8 cellular contexts compared by ENCODE assay signal in the genomic region with DNA sequence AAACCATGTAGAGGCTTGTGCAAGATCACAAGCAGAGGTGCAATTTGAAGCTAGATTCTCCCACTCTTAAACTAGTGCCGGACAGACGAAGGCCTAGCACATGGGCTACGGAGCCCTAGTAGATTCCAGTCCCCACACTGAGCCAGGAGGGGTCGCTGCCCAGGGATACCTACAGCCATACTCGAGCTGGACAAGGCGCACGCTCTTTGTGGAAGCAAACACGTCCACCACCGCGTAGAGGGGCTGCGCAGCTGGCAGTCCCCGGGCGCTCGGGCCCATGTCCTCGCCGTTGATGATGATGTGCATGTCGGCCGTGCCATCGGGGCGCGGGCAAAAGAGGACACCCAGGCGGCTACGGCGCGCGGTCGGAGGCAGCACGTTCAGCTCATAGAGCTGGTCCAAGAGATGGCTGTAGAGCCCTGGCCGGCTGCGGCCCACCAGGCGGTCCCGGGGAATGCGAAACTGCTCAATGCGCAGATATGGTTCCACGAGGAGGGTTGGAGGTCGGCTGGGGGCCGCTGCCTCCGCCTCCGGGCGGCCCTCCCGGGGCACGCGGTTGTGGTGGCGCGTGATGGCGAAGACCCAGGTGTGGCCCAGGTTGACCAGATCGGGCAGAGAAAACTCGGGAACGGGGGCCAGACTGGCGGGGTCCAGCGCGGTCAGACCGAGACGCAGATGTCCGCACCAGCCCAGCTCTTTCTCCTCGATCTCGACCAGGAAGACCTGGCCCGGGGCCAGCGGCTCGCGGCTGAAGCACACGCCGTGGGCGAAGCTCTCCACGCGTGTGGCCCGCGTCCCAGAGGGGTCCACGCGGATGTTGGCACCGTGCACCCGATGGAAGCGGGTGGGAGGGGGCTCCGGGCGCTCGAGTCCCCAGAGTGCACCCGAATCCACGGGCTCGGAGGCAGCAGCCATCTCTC. TPM values are rescaled to one million over a fixed set of nuclear protein-coding genes. Genes with fewer than 3 reads are reported as not detected.
DNase-seq lines count a peak whose midpoint lies in the region; ATAC-seq, FAIRE-seq and TF ChIP-seq lines count a peak whose summit lies in the region.

No MANE protein-coding gene starts in this region.

- no peaks in the 10 kb centered on the region for H3K27me3 ChIP-seq in heart left ventricle
- H3K27me3 ChIP-seq in pancreas = no peaks in the 10 kb centered on the region
- H3K27me3 ChIP-seq in aorta (ENCODE audit: control insufficient read depth in 1 of 2, insufficient read depth in 2 of 2, low read length in 1 of 2) = no peaks in the 10 kb centered on the region

- intact Hi-C loops in heart left ventricle (cut with DNase I) = loop anchor here in 9 of 10 donors (1.0 to 10.0 kb wide), 10 partner anchors 42 to 82 kb away; a partner anchor contains a TSS
- intact Hi-C loops in pancreas (cut with DNase I) = no loop called here
- intact Hi-C loops in aorta (cut with DNase I) = loop anchor here (5.0 kb wide), 2 partner anchors 82 to 93 kb away; a partner anchor contains a TSS

- H3K4me3 ChIP-seq in heart left ventricle (peak overlapping the region; percentile 53 to 98 (median 80)), pancreas (peak overlapping the region; percentile 65 to 93 (median 80)), aorta (ENCODE audit: low read length in 2 of 2) (peak overlapping the region; percentile 42 to 55)

- TF ChIP-seq POLR2A in GM12891 (IDR thresholded peaks at IDR 0.05; ENCODE audit: low read depth, low read length) (no peak), heart left ventricle (IDR thresholded peaks at IDR 0.05) (no peak)

- FAIRE-seq in GM12891 (lab: Jason Lieb, UNC) (peak; percentile 40), pancreas (lab: Jason Lieb, UNC) (no peak)

- H3K9me3 ChIP-seq in heart left ventricle (no peaks in the 10 kb centered on the region), pancreas (no peaks in the 10 kb centered on the region), aorta (ENCODE audit: control insufficient read depth, low read length) (no peaks in the 10 kb centered on the region)

- WGBS in heart left ventricle, 4 donors = 0 to 1% (median 1%) methylated on average over 27 to 79 of the region's 79 CpGs
- WGBS in pancreas, 2 donors = 1 to 2% methylated on average over 77 to 79 of the region's 79 CpGs
- WGBS in aorta, 2 donors = 1% methylated on average over 76 to 79 of the region's 79 CpGs

- H3K36me3 ChIP-seq in heart left ventricle (peaks cover 0 to 62% (median 49%) of the 10 kb centered on the region in 9 donors), pancreas (no peaks in the 10 kb centered on the region), aorta (ENCODE audit: control insufficient read depth in 1 of 2, insufficient read depth in 2 of 2, low read length in 1 of 2) (no peaks in the 10 kb centered on the region)

- DNase-seq in GM12891 (ENCODE audit: insufficient read length, low spot score) (peak; percentile 39), RPMI7951 (ENCODE audit: low read depth) (peak; percentile 79), heart left ventricle (peak; percentile 85 to 92 (median 87)), pancreas (peak; percentile 73 to 90 (median 84)), aorta (peak; percentile 90 to 95)

- peak; percentile 24 for ATAC-seq in HG03432 (IDR thresholded peaks at IDR 0.05; ENCODE audit: unreplicated experiment)
- ATAC-seq in heart left ventricle = peak; percentile 62 to 83 (median 77)
- ATAC-seq in pancreas = peak; percentile 77 to 83 (median 80)
- peak; percentile 89 for ATAC-seq in aorta (ENCODE audit: low FRiP score)
- no peak for ATAC-seq in HG03571 (IDR thresholded peaks at IDR 0.05; ENCODE audit: unreplicated experiment)

- H3K4me1 ChIP-seq in heart left ventricle (peaks cover 3 to 37% (median 23%) of the 10 kb centered on the region in 12 donors), pancreas (peaks cover 3 to 4% (median 4%) of the 10 kb centered on the region in 3 donors), aorta (ENCODE audit: control insufficient read depth in 1 of 2, insufficient read depth in 2 of 2, low read length in 2 of 2) (no peaks in the 10 kb centered on the region)

- TF ChIP-seq CTCF in heart left ventricle (IDR thresholded peaks at IDR 0.05) (peak; percentile 51 to 86 (median 68)), pancreas (IDR thresholded peaks at IDR 0.05) (peak; percentile 49 to 57 (median 52))

- H3K27ac ChIP-seq in angular gyrus (ENCODE audit: low read depth, low read length) = peak overlapping the region; percentile 93
- H3K27ac ChIP-seq in heart left ventricle = peak overlapping the region; percentile 74 to 97 (median 90)
- peak overlapping the region; percentile 61 to 82 (median 75) for H3K27ac ChIP-seq in pancreas
- peak overlapping the region in 1 of 2 donors; percentile 50 for H3K27ac ChIP-seq in aorta (ENCODE audit: low read depth in 1 of 2, low read length in 2 of 2)

TF ChIP-seq in GM12891, 5 proteins besides CTCF, POLR2A, EP300 and RAD21:
- TF ChIP-seq POU2F2 (IDR thresholded peaks at IDR 0.05; ENCODE audit: low read depth, low read length) (no peak), TAF1 (IDR thresholded peaks at IDR 0.05; ENCODE audit: low read depth, low read length) (no peak), POLR2AphosphoS5 (IDR thresholded peaks at IDR 0.05; ENCODE audit: low read depth, low read length) (no peak), SPI1 (IDR thresholded peaks at IDR 0.05; ENCODE audit: low read depth, low read length) (no peak), PAX5 (IDR thresholded peaks at IDR 0.05; ENCODE audit: insufficient read depth, low read length, severe bottlenecking) (no peak)

RNA-seq across cellular contexts. Expression of a gene that starts 0.7 kb away (rescaled TPM):
- 2.6 TPM for polyA plus RNA-seq in GM12891 (2012; ENCODE audit: low read depth, missing spikeins)
- total RNA-seq in RPMI7951 (2014; rRNA removed; shearing (Covaris generic)) = 3.0 and 5.5 TPM in 2 replicates
- 10 to 100 TPM in 5 of 9 donors, 1 to 10 TPM in 4; 3.5 to 14.8 (median 10.8) TPM for total RNA-seq in heart left ventricle
- 1 to 10 TPM; 3.0 to 8.4 TPM for polyA plus RNA-seq in heart left ventricle
- total RNA-seq in pancreas = 1 to 10 TPM; 1.6 to 3.8 (median 2.2) TPM
- 1 to 10 TPM; 4.7 to 5.3 TPM for polyA plus RNA-seq in pancreas
- total RNA-seq in aorta = 10 to 100 TPM in 1 of 2 donors, 1 to 10 TPM in 1; 9.9 to 32.9 TPM
- 1 to 10 TPM; 2.0 to 7.0 TPM for polyA plus RNA-seq in aorta

RNA-seq across cellular contexts. Expression of a gene that starts 0.8 kb away (rescaled TPM):
- polyA plus RNA-seq in GM12891 (2012; ENCODE audit: low read depth, missing spikeins) = 34.7 TPM
- 168 and 187 TPM in 2 replicates for total RNA-seq in RPMI7951 (2014; rRNA removed; shearing (Covaris generic))
- 100 to 1,000 TPM in 7 of 9 donors, 10 to 100 TPM in 2; 62.5 to 214 (median 129) TPM for total RNA-seq in heart left ventricle
- 10 to 100 TPM; 77.7 to 92.5 TPM for polyA plus RNA-seq in heart left ventricle
- total RNA-seq in pancreas = 10 to 100 TPM; 27.6 to 97.8 (median 41.5) TPM
- polyA plus RNA-seq in pancreas = 100 to 1,000 TPM in 1 of 2 donors, 10 to 100 TPM in 1; 89.3 to 103 TPM
- total RNA-seq in aorta = 100 to 1,000 TPM in 1 of 2 donors, 10 to 100 TPM in 1; 83.4 to 140 TPM
- 100 to 1,000 TPM in 1 of 2 donors, 10 to 100 TPM in 1; 37.9 to 175 TPM for polyA plus RNA-seq in aorta

RNA-seq across cellular contexts. Expression of a gene that starts 2.9 kb away (rescaled TPM):
- polyA plus RNA-seq in GM12891 (2012; ENCODE audit: low read depth, missing spikeins) = 0.62 TPM
- 0.98 TPM in 1 of 2 replicates, not detected in the other for total RNA-seq in RPMI7951 (2014; rRNA removed; shearing (Covaris generic))
- total RNA-seq in heart left ventricle (1 to 10 TPM in 7 of 9 donors, not detected in 2; 1.1 to 4.0 (median 1.8) TPM), pancreas (1 to 10 TPM in 1 of 6 donors, under 1 TPM in 5; 0.55 to 1.3 (median 0.84) TPM), aorta (1 to 10 TPM; 2.9 to 8.6 TPM)
- polyA plus RNA-seq in heart left ventricle (1 to 10 TPM in 1 of 2 donors, under 1 TPM in 1; 0.58 to 2.7 TPM), pancreas (1 to 10 TPM; 1.2 to 1.7 TPM), aorta (1 to 10 TPM in 1 of 2 donors, not detected in 1; 2.3 TPM)

RNA-seq across cellular contexts. Expression of a gene that starts 9.3 kb away (rescaled TPM):
- 5.9 TPM for polyA plus RNA-seq in GM12891 (2012; ENCODE audit: low read depth, missing spikeins)
- 17.0 and 20.4 TPM in 2 replicates for total RNA-seq in RPMI7951 (2014; rRNA removed; shearing (Covaris generic))
- total RNA-seq in heart left ventricle = 10 to 100 TPM in 6 of 9 donors, 1 to 10 TPM in 3; 8.2 to 16.3 (median 10.6) TPM
- polyA plus RNA-seq in heart left ventricle = 1 to 10 TPM; 3.9 to 7.2 TPM
- 1 to 10 TPM; 2.9 to 6.0 (median 4.0) TPM for total RNA-seq in pancreas
- polyA plus RNA-seq in pancreas = 1 to 10 TPM; 2.4 to 3.1 TPM
- total RNA-seq in aorta = 1 to 10 TPM; 5.3 to 8.2 TPM
- polyA plus RNA-seq in aorta = 1 to 10 TPM; 2.9 to 3.4 TPM

RNA-seq across cellular contexts. Expression of a gene that starts 21.6 kb away (rescaled TPM):
- polyA plus RNA-seq in GM12891 (2012; ENCODE audit: low read depth, missing spikeins) = 11.5 TPM
- total RNA-seq in RPMI7951 (2014; rRNA removed; shearing (Covaris generic)) = 36.8 and 47.1 TPM in 2 replicates
- total RNA-seq in heart left ventricle = 100 to 1,000 TPM in 3 of 9 donors, 10 to 100 TPM in 6; 19.8 to 367 (median 81.1) TPM
- polyA plus RNA-seq in heart left ventricle = 10 to 100 TPM; 21.5 to 33.2 TPM
- total RNA-seq in pancreas = 100 to 1,000 TPM in 2 of 6 donors, 10 to 100 TPM in 4; 70.4 to 158 (median 95.1) TPM
- 10 to 100 TPM; 35.5 to 56.8 TPM for polyA plus RNA-seq in pancreas
- 100 to 1,000 TPM; 113 to 445 TPM for total RNA-seq in aorta
- polyA plus RNA-seq in aorta = 100 to 1,000 TPM in 1 of 2 donors, 10 to 100 TPM in 1; 80.7 to 103 TPM

Comparison
In these comparisons a context has a peak if more than half of its experiments do, and no peak if none do; other contexts are left out.
1. DNase-seq: peak in every context shown above with its lines; median percentile 92 in aorta; 87 in heart left ventricle; 84 in pancreas; 79 in RPMI7951; 39 in GM12891.
2. intact Hi-C loops: an anchor here in heart left ventricle (1.0 to 10.0 kb wide) and aorta (5.0 kb wide); none called in pancreas.